ENCODE assay signal across 11 cellular contexts in the genomic region with DNA sequence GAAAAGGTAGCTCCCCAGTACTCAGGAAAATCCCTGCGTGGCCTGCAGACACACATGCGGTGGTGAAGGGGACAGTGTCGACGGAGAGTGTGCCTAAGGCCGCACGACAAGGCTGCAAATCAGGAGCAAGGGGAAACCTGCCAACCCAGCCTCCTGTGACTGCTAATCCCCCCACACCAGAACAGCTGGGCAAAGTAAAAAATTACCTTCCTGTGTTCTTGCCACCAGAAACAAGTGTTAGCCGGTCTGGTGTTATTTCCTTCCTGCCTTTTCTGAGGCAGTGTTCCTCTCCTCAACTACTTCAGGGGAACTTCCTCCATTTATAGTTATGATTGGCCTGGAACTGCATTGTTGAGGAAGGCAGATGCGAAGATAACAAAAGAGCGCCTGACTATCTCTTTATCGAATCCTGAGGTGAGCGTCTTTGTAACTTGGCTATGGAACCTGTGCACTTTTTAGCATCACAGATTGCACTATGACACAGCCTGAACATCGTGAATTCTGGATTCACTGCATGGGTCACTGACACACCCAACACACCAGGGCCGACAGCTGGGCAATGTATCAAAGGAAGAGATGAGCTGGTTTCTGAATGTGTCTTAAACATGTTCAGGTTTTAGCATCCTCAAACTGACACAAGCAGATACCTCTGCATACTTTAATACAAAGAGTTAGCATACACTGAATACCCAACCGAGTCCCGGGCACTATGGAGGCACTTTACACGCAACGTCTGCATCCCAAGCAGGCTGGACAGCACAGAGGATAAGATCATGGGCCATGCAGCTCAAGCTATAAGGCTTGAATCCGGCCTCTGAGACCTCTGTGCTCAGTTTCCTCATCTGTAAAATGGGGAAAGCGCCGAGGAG. TPM values are rescaled to one million over a fixed set of nuclear protein-coding genes. Genes with fewer than 3 reads are reported as not detected.
DNase-seq lines count a peak whose midpoint lies in the region; ATAC-seq and TF ChIP-seq lines count a peak whose summit lies in the region.
"Had no signal": no experiment of that assay in that cellular context is flagged by ENCODE, and none has a peak within 500 bp of the region (broad histone marks: within the 10 kb centered on the region; RNA-seq: fewer than 3 reads in every experiment).

No MANE protein-coding gene starts in this region.

- peak overlapping the region; percentile 44; the same call in 1 of the 2 replicates for H3K4me2 ChIP-seq in OCI-LY1 (ENCODE audit: low read length)

- ATAC-seq in GM18502 (IDR thresholded peaks at IDR 0.05; ENCODE audit: poor library complexity, unreplicated experiment) (peak; percentile 14), GM21423 (IDR thresholded peaks at IDR 0.05; ENCODE audit: unreplicated experiment) (peak; percentile 50)

- no peaks in the 10 kb centered on the region; the same call in 1 of the 2 replicates for H3F3A ChIP-seq in OCI-LY1 (ENCODE audit: insufficient read depth, low read length)

- H3K27ac ChIP-seq in OCI-LY1 (ENCODE audit: low read depth, low read length, poor library complexity, severe bottlenecking), result peak overlapping the region; percentile 92
- H3K27ac ChIP-seq: pancreas had no signal

- H3K36me3 ChIP-seq in OCI-LY1 (ENCODE audit: insufficient read depth, low read length), result peaks cover 76% of the 10 kb centered on the region
- peaks cover 61% of the 10 kb centered on the region for H3K36me3 ChIP-seq in BE2C
- peaks cover 48% of the 10 kb centered on the region for H3K36me3 ChIP-seq in HAP-1 (replicated peaks)

- TF ChIP-seq CTCF in OCI-LY1 (IDR thresholded peaks at IDR 0.05; ENCODE audit: low read length) (no peak), BE2C (IDR thresholded peaks at IDR 0.05; ENCODE audit: low read depth, low read length) (no peak)

- H2AFZ ChIP-seq in OCI-LY1 (ENCODE audit: low read length), result no peak overlapping the region

- H3K4me3 ChIP-seq in OCI-LY1 (ENCODE audit: low read depth, low read length, poor library complexity, severe bottlenecking) (no peak overlapping the region), BE2C (ENCODE audit: low read depth, low read length) (no peak overlapping the region), HAP-1 (no peak overlapping the region)
- H3K4me3 ChIP-seq: pancreas had no signal

- H3K9me3 ChIP-seq in OCI-LY1 (ENCODE audit: low read length), result no peaks in the 10 kb centered on the region
- no peaks in the 10 kb centered on the region for H3K9me3 ChIP-seq in BE2C
- H3K9me3 ChIP-seq in HAP-1, result no peaks in the 10 kb centered on the region
- H3K9me3 ChIP-seq: pancreas had no signal

- no peaks in the 10 kb centered on the region for H3K79me2 ChIP-seq in OCI-LY1 (ENCODE audit: insufficient read depth, low read length)

- H4K20me1 ChIP-seq in OCI-LY1 (ENCODE audit: insufficient read depth, low read length), result no peaks in the 10 kb centered on the region

- no peaks in the 10 kb centered on the region for H3K9me2 ChIP-seq in OCI-LY1 (ENCODE audit: low read depth, low read length)

- H3K27me3 ChIP-seq in OCI-LY1 (ENCODE audit: insufficient read depth, low read length) (no peaks in the 10 kb centered on the region), BE2C (no peaks in the 10 kb centered on the region), HAP-1 (ENCODE audit: low read depth) (no peaks in the 10 kb centered on the region)
- H3K27me3 ChIP-seq: pancreas had no signal

- peak; percentile 40 to 67 for DNase-seq in lung microvascular endothelial cell (ENCODE audit: low read depth in 2 of 2)
- no peak for DNase-seq in BE2C
- DNase-seq in cerebellar cortex (ENCODE audit: low spot score), result no peak
- no peak for DNase-seq in HAP-1 (ENCODE audit: low spot score in 2 of 2)
- DNase-seq in A172 (ENCODE audit: low spot score), result no peak
- DNase-seq: activated effector memory CD4-positive, alpha-beta T cell treated with Interleukin-2 at 50 U/mL for 16 hours; NCI-H226; pancreas had no signal

- in situ Hi-C loops in HAP-1 (cut with MboI; ENCODE audit: low sequenced_read_pairs), result no loop called here

- peak overlapping the region; percentile 18; the same call in 1 of the 2 replicates for H3K9ac ChIP-seq in OCI-LY1 (ENCODE audit: low read length)

- H3K4me1 ChIP-seq in OCI-LY1 (ENCODE audit: insufficient read depth, low read length, severe bottlenecking) (peaks cover 57% of the 10 kb centered on the region), BE2C (no peaks in the 10 kb centered on the region), HAP-1 (no peaks in the 10 kb centered on the region)
- H3K4me1 ChIP-seq: pancreas had no signal

RNA-seq across cellular contexts. Expression of a gene that starts 28.9 kb away (rescaled TPM):
- 17.4 and 25.2 TPM in 2 replicates for total RNA-seq in lung microvascular endothelial cell
- polyA plus RNA-seq in BE2C (2012; ENCODE audit: insufficient read depth, insufficient read length, low read depth), result 30.5 TPM
- 26.7 and 30.3 TPM in 2 replicates for total RNA-seq in A172 (2014; rRNA removed; shearing (Covaris generic))

RNA-seq across cellular contexts. Expression of a gene that starts 58.4 kb away (rescaled TPM):
- total RNA-seq in lung microvascular endothelial cell, result not detected in 2 replicates
- not detected for polyA plus RNA-seq in BE2C (2012; ENCODE audit: insufficient read depth, insufficient read length, low read depth)
- not detected in 2 replicates for total RNA-seq in A172 (2014; rRNA removed; shearing (Covaris generic))

Comparison
In these comparisons a context has a peak if more than half of its experiments do, and no peak if none do; other contexts are left out.
1. DNase-seq: peak in lung microvascular endothelial cell (2 of 2); none in BE2C (single experiment), cerebellar cortex (single experiment), HAP-1 (0 of 2) and A172 (single experiment).